ENCODE assay signal across 9 cellular contexts in genomic region chr19:460877-461609, GRCh38. TPM values are rescaled to one million over a fixed set of nuclear protein-coding genes. Genes with fewer than 3 reads are reported as not detected.
DNase-seq lines count a peak whose midpoint lies in the region; ATAC-seq, FAIRE-seq and TF ChIP-seq lines count a peak whose summit lies in the region.
"Had no signal": no experiment of that assay in that cellular context is flagged by ENCODE, and none has a peak within 500 bp of the region (broad histone marks: within the 10 kb centered on the region; RNA-seq: fewer than 3 reads in every experiment).

TSS of gene SHC2 (minus strand) at chr19:461033. CDS start at chr19:460996, 37 bp downstream.

- no peak for TF ChIP-seq POLR2A in stomach (IDR thresholded peaks at IDR 0.05)

- no peak for FAIRE-seq in kidney (lab: Jason Lieb, UNC)

- TF ChIP-seq EP300 in stomach (IDR thresholded peaks at IDR 0.05), result no peak

- intact Hi-C loops in kidney (cut with DNase I), result no loop called here
- intact Hi-C loops in stomach (cut with DNase I; ENCODE audit: low total_unique reads), result no loop called here

- ATAC-seq in HG02870 (IDR thresholded peaks at IDR 0.05; ENCODE audit: unreplicated experiment) (no peak), HG02798 (IDR thresholded peaks at IDR 0.05; ENCODE audit: poor library complexity, unreplicated experiment) (no peak), GM21576 (IDR thresholded peaks at IDR 0.05; ENCODE audit: unreplicated experiment) (no peak)

- H3K9me3 ChIP-seq in kidney (ENCODE audit: control insufficient read depth in 1 of 2, low read length in 2 of 2) (no peaks in the 10 kb centered on the region), stomach (no peaks in the 10 kb centered on the region)

- WGBS in stomach, 5 donors, result 1 to 10% (median 1%) methylated on average over 8 to 77 of the region's 77 CpGs

- TF ChIP-seq CTCF in kidney (IDR thresholded peaks at IDR 0.05; ENCODE audit: borderline replicate concordance, extremely low read depth, insufficient read depth) (no peak), stomach (IDR thresholded peaks at IDR 0.05) (no peak)

- peaks cover 0 to 32% (median 14%) of the 10 kb centered on the region in 3 donors for H3K27me3 ChIP-seq in stomach

- no peaks in the 10 kb centered on the region for H3K36me3 ChIP-seq in kidney (ENCODE audit: control insufficient read depth in 1 of 2, insufficient read depth in 2 of 2, low read length in 2 of 2)
- H3K36me3 ChIP-seq in stomach, result peaks cover 0 to under 1% (median 0%) of the 10 kb centered on the region in 4 donors

- H3K9ac ChIP-seq in kidney (ENCODE audit: low read length in 2 of 2), result peak within 1 kb of the TSS in 1 of 2 donors; percentile 67

- DNase-seq in NCI-H2171 (lab: John Stamatoyannopoulos, UW) (peak; percentile 47), NCI-H2171 treated with DMSO at 0.1 percent for 48 hours (lab: John Stamatoyannopoulos, UW) (no peak), astrocyte of the hippocampus (ENCODE audit: low read depth, low spot score) (peak; percentile 60), kidney (peak; percentile 74), stomach (peak; percentile 45)

- peaks cover 0 to 2% of the 10 kb centered on the region in 2 donors for H3K4me1 ChIP-seq in kidney (ENCODE audit: control insufficient read depth in 1 of 2, insufficient read depth in 1 of 2, low read depth in 1 of 2, low read length in 2 of 2)
- peaks cover 19 to 32% (median 28%) of the 10 kb centered on the region in 4 donors for H3K4me1 ChIP-seq in stomach

- H3K4me3 ChIP-seq in kidney (ENCODE audit: low read length in 2 of 2) (peak within 1 kb of the TSS; percentile 42 to 66), stomach (peak within 1 kb of the TSS; percentile 66 to 73 (median 72))

- no peak within 1 kb of the TSS for H3K27ac ChIP-seq in kidney (ENCODE audit: low read depth in 2 of 2, low read length in 2 of 2)
- H3K27ac ChIP-seq in stomach, result peak within 1 kb of the TSS; percentile 84 to 89 (median 87)

RNA-seq across cellular contexts. Expression of gene SHC2, which starts in this region (rescaled TPM):
- 24.4 TPM for total RNA-seq in kidney
- polyA plus RNA-seq in kidney (ENCODE audit: insufficient read depth, low read depth, low replicate concordance), result 10.7 TPM
- total RNA-seq in stomach, result 100 to 1,000 TPM in 2 of 5 donors, 10 to 100 TPM in 3; 13.8 to 169 (median 34.8) TPM
- 10 to 100 TPM; 27.6 to 40.7 (median 38.4) TPM for polyA plus RNA-seq in stomach
- total RNA-seq: T-helper 1 cell treated with Interleukin-12 subunit alpha and Interleukin-12 subunit beta and Interleukin-4 antibody, amounts not matched to agents 30 ng/mL and 1 ng/mL, for 36 hours had no signal

Comparison
In these comparisons a context has a peak if more than half of its experiments do, and no peak if none do; other contexts are left out.
1. H3K27ac ChIP-seq: peak in stomach (5 of 5); none in kidney (0 of 2).